8 cellular contexts compared by ENCODE assay signal in genomic region chr1:44377925-44378784, GRCh38. TPM values are rescaled to one million over a fixed set of nuclear protein-coding genes. Genes with fewer than 3 reads are reported as not detected.
DNase-seq lines count a peak whose midpoint lies in the region; ATAC-seq and TF ChIP-seq lines count a peak whose summit lies in the region.

No MANE protein-coding gene starts in this region.

- H3K4me1 ChIP-seq in HAP-1 (no peaks in the 10 kb centered on the region), ovary (ENCODE audit: insufficient read depth) (no peaks in the 10 kb centered on the region)

- intact Hi-C loops in ovary (cut with DNase I), result no loop called here

- no peaks in the 10 kb centered on the region for H3K36me3 Mint-ChIP-seq in activated T-cell treated with anti-CD3 and anti-CD28 coated beads, Interleukin-2, amount 50 U/mL, for 4 hours (ENCODE audit: insufficient read depth)

- H3K36me3 ChIP-seq in HAP-1 (replicated peaks) (no peaks in the 10 kb centered on the region), ovary (no peaks in the 10 kb centered on the region)

- peak; percentile 69 for DNase-seq in CD1c-positive myeloid dendritic cell (ENCODE audit: extremely low spot score)
- DNase-seq in HAP-1 (ENCODE audit: low spot score in 2 of 2), result peak; percentile 85 to 87
- peak; percentile 81 for DNase-seq in NOMO-1 treated with dmso at 0.1 percent for 144 hours (lab: John Stamatoyannopoulos, UW; ENCODE audit: unreplicated experiment)
- peak; percentile 40 for DNase-seq in activated T-cell treated with anti-CD3 and anti-CD28 coated beads, Interleukin-2, amount 50 U/mL, for 4 hours
- peak; percentile 60 for DNase-seq in germinal center (ENCODE audit: low spot score)
- DNase-seq in pons (ENCODE audit: low spot score), result peak; percentile 81
- DNase-seq in ovary, result no peak

- H3K4me3 Mint-ChIP-seq in activated T-cell treated with anti-CD3 and anti-CD28 coated beads, Interleukin-2, amount 50 U/mL, for 4 hours, result no peak overlapping the region

- TF ChIP-seq EP300 in ovary (IDR thresholded peaks at IDR 0.05), result no peak

- no peak overlapping the region for H3K4me3 ChIP-seq in HAP-1
- H3K4me3 ChIP-seq in ovary, result no peak overlapping the region

- 57 to 65% (median 60%) methylated on average over 12 of the region's 12 CpGs for WGBS in ovary, 3 donors

- TF ChIP-seq CTCF in ovary (IDR thresholded peaks at IDR 0.05), result no peak

- H3K9me3 Mint-ChIP-seq in activated T-cell treated with anti-CD3 and anti-CD28 coated beads, Interleukin-2, amount 50 U/mL, for 4 hours, result no peaks in the 10 kb centered on the region

- H3K27me3 ChIP-seq in HAP-1 (ENCODE audit: low read depth), result no peaks in the 10 kb centered on the region
- no peaks in the 10 kb centered on the region for H3K27me3 ChIP-seq in ovary

- H3K4me1 Mint-ChIP-seq in activated T-cell treated with anti-CD3 and anti-CD28 coated beads, Interleukin-2, amount 50 U/mL, for 4 hours (ENCODE audit: low read depth), result no peaks in the 10 kb centered on the region

- TF ChIP-seq POLR2A in ovary (IDR thresholded peaks at IDR 0.05), result no peak

- H3K27ac ChIP-seq in ovary, result no peak overlapping the region

- in situ Hi-C loops in HAP-1 (cut with MboI; ENCODE audit: low sequenced_read_pairs), result loop anchor here (5.0 kb wide), 1 partner anchor 214 kb away; no protein-coding TSS in a partner anchor

- no peaks in the 10 kb centered on the region for H3K27me3 Mint-ChIP-seq in activated T-cell treated with anti-CD3 and anti-CD28 coated beads, Interleukin-2, amount 50 U/mL, for 4 hours (ENCODE audit: low read depth)

- peak in 1 of 2 donors; percentile 43 for ATAC-seq in activated T-cell treated with anti-CD3 and anti-CD28 coated beads, Interleukin-2, amount 50 U/mL, for 4 hours
- no peak for ATAC-seq in HG02840 (IDR thresholded peaks at IDR 0.05; ENCODE audit: low FRiP score, unreplicated experiment)

- H3K9me3 ChIP-seq in HAP-1, result no peaks in the 10 kb centered on the region
- no peaks in the 10 kb centered on the region for H3K9me3 ChIP-seq in ovary

RNA-seq across cellular contexts. Expression of gene ERI3, which starts 23.1 kb away (rescaled TPM):
- 10 to 100 TPM; 66.8 to 70.8 (median 70.3) TPM for total RNA-seq in activated T-cell treated with anti-CD3 and anti-CD28 coated beads, Interleukin-2, amount 50 U/mL, for 4 hours
- 10 to 100 TPM; 41.7 to 67.0 (median 52.4) TPM for total RNA-seq in ovary
- polyA plus RNA-seq in ovary, result 10 to 100 TPM; 35.4 to 39.0 TPM

RNA-seq across cellular contexts. Expression of gene RNF220, which starts 26.9 kb away (rescaled TPM):
- 100 to 1,000 TPM; 130 to 140 (median 139) TPM for total RNA-seq in activated T-cell treated with anti-CD3 and anti-CD28 coated beads, Interleukin-2, amount 50 U/mL, for 4 hours
- 100 to 1,000 TPM in 1 of 7 donors, 10 to 100 TPM in 6; 58.0 to 101 (median 64.7) TPM for total RNA-seq in ovary
- polyA plus RNA-seq in ovary, result 10 to 100 TPM; 64.0 to 75.4 TPM

Comparison
In these comparisons a context has a peak if more than half of its experiments do, and no peak if none do; other contexts are left out.
1. DNase-seq: peak in CD1c-positive myeloid dendritic cell (single experiment), HAP-1 (2 of 2), NOMO-1 treated with dmso at 0.1 percent for 144 hours (single experiment), activated T-cell treated with anti-CD3 and anti-CD28 coated beads, Interleukin-2, amount 50 U/mL, for 4 hours (single experiment), germinal center (single experiment) and pons (single experiment); none in ovary (0 of 5).